ENCODE assay signal across 24 cellular contexts in the genomic region with DNA sequence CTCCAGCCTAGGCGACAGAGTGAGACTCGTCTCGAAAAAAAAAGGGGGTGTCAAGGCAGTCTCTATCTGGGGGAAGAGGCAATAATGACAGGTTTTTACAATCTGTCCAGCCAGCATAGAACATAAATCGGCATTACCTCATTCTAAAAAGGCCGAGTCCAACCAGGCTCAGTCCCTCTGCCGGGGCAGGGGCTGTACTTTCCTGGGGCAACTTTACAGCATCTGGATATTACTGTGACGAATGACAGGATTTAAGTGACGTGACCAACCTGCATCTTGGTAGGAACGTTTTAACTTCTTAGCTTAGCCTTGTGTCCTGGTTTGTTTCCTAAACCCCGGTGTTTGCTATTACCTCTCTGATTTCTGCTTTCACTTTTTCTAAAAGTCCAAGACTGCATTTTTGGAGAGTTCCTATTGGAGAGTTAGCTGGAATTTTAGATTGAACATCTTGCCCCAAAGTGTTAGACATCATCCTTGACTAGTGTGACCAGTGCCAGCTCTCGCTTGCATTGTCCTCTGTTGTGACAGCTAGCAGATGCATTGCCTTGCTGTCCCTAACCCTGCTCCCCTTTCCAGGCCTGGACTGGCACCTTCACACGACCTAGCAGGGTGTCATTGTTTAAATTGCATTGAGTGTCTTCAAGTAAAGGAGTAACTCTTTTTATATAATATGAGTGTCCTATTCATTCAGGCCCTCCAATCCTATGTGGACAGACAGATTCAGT.
DNase-seq lines count a peak whose midpoint lies in the region; ATAC-seq and TF ChIP-seq lines count a peak whose summit lies in the region.
"Had no signal": no experiment of that assay in that cellular context is flagged by ENCODE, and none has a peak within 500 bp of the region (broad histone marks: within the 10 kb centered on the region; RNA-seq: fewer than 3 reads in every experiment).

No MANE protein-coding gene starts in this region.

- intact Hi-C loops in breast epithelium (cut with DNase I; ENCODE audit: low total_unique reads): no loop called here
- intact Hi-C loops in MCF 10A (cut with micrococcal nuclease): no loop called here
- intact Hi-C loops in esophagus squamous epithelium (cut with DNase I): no loop called here
- intact Hi-C loops in uterus (cut with DNase I; ENCODE audit: low total_unique reads): no loop called here

- H3K4me1 Mint-ChIP-seq in MCF 10A (ENCODE audit: insufficient read depth, unreplicated experiment) (peaks cover 19% of the 10 kb centered on the region), nephron (peaks cover 61% of the 10 kb centered on the region)
- H3K4me1 Mint-ChIP-seq in activated CD8-positive, alpha-beta T cell treated with anti-CD3 and anti-CD28 coated beads, Interleukin-2, amount 10 ng/mL, durations not matched to agents 7 days and 5 days (ENCODE audit: low read depth): peaks cover 20% of the 10 kb centered on the region
- H3K4me1 Mint-ChIP-seq: activated B cell treated with CpG ODN at 0.5 μM for 24 hours had no signal

- POLR2A ChIA-PET in MCF 10A (lab: Yijun Ruan, JAX): interaction anchor here (1.1 to 1.5 kb wide), 2 partner anchors 8 to 31 kb away, joined by 3 to 5 read pairs; no protein-coding TSS in a partner anchor
- POLR2A ChIA-PET in activated CD8-positive, alpha-beta T cell treated with anti-CD3 and anti-CD28 coated beads, Interleukin-2, amount 10 ng/mL, durations not matched to agents 7 days and 5 days (lab: Charles Lee): no interaction called here

- peaks cover 7 to 15% of the 10 kb centered on the region in 2 donors for H3K4me1 ChIP-seq in breast epithelium
- H3K4me1 ChIP-seq in esophagus squamous epithelium: peaks cover 15 to 82% (median 44%) of the 10 kb centered on the region in 3 donors
- H3K4me1 ChIP-seq in uterus: peaks cover 6 to 31% of the 10 kb centered on the region in 2 donors

- no peak for DNase-seq in breast epithelium (ENCODE audit: low spot score in 2 of 2)
- DNase-seq in MCF 10A (ENCODE audit: unreplicated experiment): no peak
- DNase-seq in esophagus squamous epithelium (lab: John Stamatoyannopoulos, UW): no peak
- peak in 1 of 2 donors; percentile 12 for DNase-seq in uterus
- DNase-seq in G401 (ENCODE audit: low spot score): no peak
- no peak for DNase-seq in activated CD8-positive, alpha-beta T cell treated with anti-CD3 and anti-CD28 coated beads, Interleukin-2, amount 10 ng/mL, durations not matched to agents 7 days and 5 days
- DNase-seq: activated B cell treated with CpG ODN at 0.5 μM for 24 hours; activated CD4-positive, alpha-beta T cell treated with anti-CD3 and anti-CD28 coated beads, Interleukin-2, amount 50 U/mL, for 1 hour; central memory CD4-positive, alpha-beta T cell; DMS153; NCI-H1105; NCI-H1930; NCI-H524 treated with DMSO at 0.1 percent for 48 hours; Peyer's patch; SIG-M5; T1000 had no signal

- no peak for ATAC-seq in activated CD8-positive, alpha-beta T cell treated with anti-CD3 and anti-CD28 coated beads, Interleukin-2, amount 10 ng/mL, durations not matched to agents 7 days and 5 days
- ATAC-seq in GM21786 (IDR thresholded peaks at IDR 0.05; ENCODE audit: unreplicated experiment): no peak
- ATAC-seq: A549; activated T-helper 17 cell treated with anti-CD3 and anti-CD28 coated beads, Interleukin-2, amount 50 U/mL, for 72 hours had no signal

- H3K27ac ChIP-seq in breast epithelium (peak overlapping the region; percentile 25 to 68), esophagus squamous epithelium (peak overlapping the region in 3 of 4 donors; percentile 8 to 64 (median 54)), uterus (peak overlapping the region; percentile 74 to 89)
- H3K27ac ChIP-seq: A549, ascending aorta, thoracic aorta had no signal

- H3K4me3 ChIP-seq in breast epithelium (no peak overlapping the region), esophagus squamous epithelium (no peak overlapping the region), uterus (no peak overlapping the region)
- H3K4me3 ChIP-seq: A549, ascending aorta, Peyer's patch, thoracic aorta had no signal

- no peaks in the 10 kb centered on the region for H3K9me3 ChIP-seq in breast epithelium
- no peaks in the 10 kb centered on the region for H3K9me3 ChIP-seq in esophagus squamous epithelium
- no peaks in the 10 kb centered on the region for H3K9me3 ChIP-seq in uterus
- H3K9me3 ChIP-seq: A549, ascending aorta, Peyer's patch, thoracic aorta had no signal

- 78 to 82% methylated on average over 12 of the region's 12 CpGs for WGBS in esophagus squamous epithelium, 2 donors

- H3K27me3 Mint-ChIP-seq in MCF 10A (ENCODE audit: insufficient read depth, unreplicated experiment) (no peaks in the 10 kb centered on the region), nephron (ENCODE audit: low read depth) (no peaks in the 10 kb centered on the region)
- peaks cover 2% of the 10 kb centered on the region for H3K27me3 Mint-ChIP-seq in activated CD8-positive, alpha-beta T cell treated with anti-CD3 and anti-CD28 coated beads, Interleukin-2, amount 10 ng/mL, durations not matched to agents 7 days and 5 days (ENCODE audit: low read depth)
- H3K27me3 Mint-ChIP-seq: activated B cell treated with CpG ODN at 0.5 μM for 24 hours; activated naive CD4-positive, alpha-beta T cell treated with anti-CD3 and anti-CD28 coated beads, Interleukin-2, amount 50 U/mL, for 24 hours; activated T-helper 17 cell treated with anti-CD3 and anti-CD28 coated beads, Interleukin-2, amount 50 U/mL, for 72 hours; stimulated activated naive CD8-positive, alpha-beta T cell treated with anti-CD3 and anti-CD28 coated beads, Interleukin-15, Interleukin-2, amounts not matched to agents 100 ng/mL and 50 ng/mL, for 24 hours had no signal

- no TSS peak for BruUV-seq in MCF 10A (replicated peaks; lab: Mats Ljungman, UMichigan)

- in situ Hi-C loops in G401 (cut with HindIII; ENCODE audit: low sequenced_read_pairs): no loop called here

- H3K9me3 Mint-ChIP-seq in MCF 10A (ENCODE audit: unreplicated experiment) (peaks cover under 1% of the 10 kb centered on the region), nephron (peaks cover under 1% of the 10 kb centered on the region)
- no peaks in the 10 kb centered on the region for H3K9me3 Mint-ChIP-seq in activated CD8-positive, alpha-beta T cell treated with anti-CD3 and anti-CD28 coated beads, Interleukin-2, amount 10 ng/mL, durations not matched to agents 7 days and 5 days (ENCODE audit: insufficient read depth)
- H3K9me3 Mint-ChIP-seq: activated B cell treated with CpG ODN at 0.5 μM for 24 hours; activated naive CD4-positive, alpha-beta T cell treated with anti-CD3 and anti-CD28 coated beads, Interleukin-2, amount 50 U/mL, for 24 hours; activated T-helper 17 cell treated with anti-CD3 and anti-CD28 coated beads, Interleukin-2, amount 50 U/mL, for 72 hours; stimulated activated naive CD8-positive, alpha-beta T cell treated with anti-CD3 and anti-CD28 coated beads, Interleukin-15, Interleukin-2, amounts not matched to agents 100 ng/mL and 50 ng/mL, for 24 hours had no signal

- CTCF ChIA-PET in MCF 10A (lab: Yijun Ruan, JAX): interaction anchor here (1.0 kb wide), 1 partner anchor 60 kb away, joined by 3 read pairs; no protein-coding TSS in a partner anchor
- CTCF ChIA-PET in activated CD8-positive, alpha-beta T cell treated with anti-CD3 and anti-CD28 coated beads, Interleukin-2, amount 10 ng/mL, durations not matched to agents 7 days and 5 days (lab: Charles Lee): interaction anchor here (0.6 kb wide), 1 partner anchor 288 kb away, joined by 3 read pairs; no protein-coding TSS in a partner anchor

- H3K36me3 Mint-ChIP-seq in MCF 10A (ENCODE audit: insufficient read depth, unreplicated experiment) (peaks cover 44% of the 10 kb centered on the region), nephron (ENCODE audit: low read depth) (peaks cover 12% of the 10 kb centered on the region)
- H3K36me3 Mint-ChIP-seq in activated CD8-positive, alpha-beta T cell treated with anti-CD3 and anti-CD28 coated beads, Interleukin-2, amount 10 ng/mL, durations not matched to agents 7 days and 5 days (ENCODE audit: low read depth): peaks cover 2% of the 10 kb centered on the region

- H3K27me3 ChIP-seq in breast epithelium: no peaks in the 10 kb centered on the region
- no peaks in the 10 kb centered on the region for H3K27me3 ChIP-seq in esophagus squamous epithelium
- H3K27me3 ChIP-seq in uterus: no peaks in the 10 kb centered on the region
- H3K27me3 ChIP-seq: ascending aorta, Peyer's patch had no signal

- H3K27ac Mint-ChIP-seq in MCF 10A (ENCODE audit: low read depth, unreplicated experiment) (no peak overlapping the region), nephron (peak overlapping the region; percentile 84 to 99 (median 87))
- H3K27ac Mint-ChIP-seq in activated CD8-positive, alpha-beta T cell treated with anti-CD3 and anti-CD28 coated beads, Interleukin-2, amount 10 ng/mL, durations not matched to agents 7 days and 5 days: no peak overlapping the region
- H3K27ac Mint-ChIP-seq: activated B cell treated with CpG ODN at 0.5 μM for 24 hours; activated naive CD4-positive, alpha-beta T cell treated with anti-CD3 and anti-CD28 coated beads, Interleukin-2, amount 50 U/mL, for 24 hours; activated T-helper 17 cell treated with anti-CD3 and anti-CD28 coated beads, Interleukin-2, amount 50 U/mL, for 72 hours; stimulated activated naive CD8-positive, alpha-beta T cell treated with anti-CD3 and anti-CD28 coated beads, Interleukin-15, Interleukin-2, amounts not matched to agents 100 ng/mL and 50 ng/mL, for 24 hours had no signal

- TF ChIP-seq CTCF in breast epithelium (IDR thresholded peaks at IDR 0.05) (no peak), MCF 10A (IDR thresholded peaks at IDR 0.05; ENCODE audit: unreplicated experiment) (no peak), esophagus squamous epithelium (IDR thresholded peaks at IDR 0.05) (no peak), nephron (IDR thresholded peaks at IDR 0.05; ENCODE audit: unreplicated experiment in 3 of 3) (no peak), uterus (IDR thresholded peaks at IDR 0.05) (no peak)

- TF ChIP-seq POLR2A in breast epithelium (IDR thresholded peaks at IDR 0.05): no peak
- TF ChIP-seq POLR2A in esophagus squamous epithelium (IDR thresholded peaks at IDR 0.05): no peak
- TF ChIP-seq POLR2A in uterus (IDR thresholded peaks at IDR 0.05): no peak

- H3K4me3 Mint-ChIP-seq in MCF 10A (ENCODE audit: unreplicated experiment): no peak overlapping the region
- no peak overlapping the region for H3K4me3 Mint-ChIP-seq in nephron
- H3K4me3 Mint-ChIP-seq in activated CD8-positive, alpha-beta T cell treated with anti-CD3 and anti-CD28 coated beads, Interleukin-2, amount 10 ng/mL, durations not matched to agents 7 days and 5 days: no peak overlapping the region
- H3K4me3 Mint-ChIP-seq: activated B cell treated with CpG ODN at 0.5 μM for 24 hours; activated naive CD4-positive, alpha-beta T cell treated with anti-CD3 and anti-CD28 coated beads, Interleukin-2, amount 50 U/mL, for 24 hours; activated T-helper 17 cell treated with anti-CD3 and anti-CD28 coated beads, Interleukin-2, amount 50 U/mL, for 72 hours; stimulated activated naive CD8-positive, alpha-beta T cell treated with anti-CD3 and anti-CD28 coated beads, Interleukin-15, Interleukin-2, amounts not matched to agents 100 ng/mL and 50 ng/mL, for 24 hours had no signal

- H3K36me3 ChIP-seq in breast epithelium: no peaks in the 10 kb centered on the region
- H3K36me3 ChIP-seq in esophagus squamous epithelium: peaks cover 0 to 12% (median 0%) of the 10 kb centered on the region in 3 donors
- H3K36me3 ChIP-seq in uterus: no peaks in the 10 kb centered on the region
- H3K36me3 ChIP-seq: ascending aorta, Peyer's patch, thoracic aorta had no signal

Comparison
In these comparisons a context has a peak if more than half of its experiments do, and no peak if none do; other contexts are left out.
1. H3K27ac Mint-ChIP-seq: peak in nephron (3 of 3); none in MCF 10A (single experiment) and activated CD8-positive, alpha-beta T cell treated with anti-CD3 and anti-CD28 coated beads, Interleukin-2, amount 10 ng/mL, durations not matched to agents 7 days and 5 days (single experiment).
2. Peak in every context shown above with its lines, with median percentiles within 50 percentile points of each other: H3K27ac ChIP-seq.